17 cellular contexts compared by ENCODE assay signal in genomic region chr2:173952267-173953046, GRCh38. TPM values are rescaled to one million over a fixed set of nuclear protein-coding genes. Genes with fewer than 3 reads are reported as not detected.
DNase-seq lines count a peak whose midpoint lies in the region; ATAC-seq, FAIRE-seq and TF ChIP-seq lines count a peak whose summit lies in the region.
"Had no signal": no experiment of that assay in that cellular context is flagged by ENCODE, and none has a peak within 500 bp of the region (broad histone marks: within the 10 kb centered on the region; RNA-seq: fewer than 3 reads in every experiment).

No MANE protein-coding gene starts in this region.

- TF ChIP-seq POLR2A in K562 (conservative IDR thresholded peaks at IDR 0.05), result no peak

- H3K27ac ChIP-seq in OCI-LY1 (ENCODE audit: low read depth, low read length, poor library complexity, severe bottlenecking), result no peak overlapping the region
- H3K27ac ChIP-seq in K562 (ENCODE audit: extremely low read depth, low read depth, low read length), result no peak overlapping the region
- H3K27ac ChIP-seq: ascending aorta had no signal

- H3K79me2 ChIP-seq in OCI-LY1 (ENCODE audit: insufficient read depth, low read length) (peaks cover 100% of the 10 kb centered on the region), K562 (ENCODE audit: control insufficient read depth, insufficient read depth, low read length) (peaks cover 100% of the 10 kb centered on the region)

- peaks cover 18% of the 10 kb centered on the region for H3K4me1 ChIP-seq in OCI-LY1 (ENCODE audit: insufficient read depth, low read length, severe bottlenecking)
- no peaks in the 10 kb centered on the region; a peak in 1 of 5 replicates for H3K4me1 ChIP-seq in K562 (replicated peaks in 1 of 2; ENCODE audit: control insufficient read depth in 2 of 2, insufficient read depth in 2 of 2, low read length in 2 of 2)

- no peaks in the 10 kb centered on the region for H3K9me3 ChIP-seq in OCI-LY1 (ENCODE audit: low read length)
- no peaks in the 10 kb centered on the region for H3K9me3 ChIP-seq in K562 (replicated peaks; ENCODE audit: control insufficient read depth, insufficient read depth, low read depth, low read length)
- H3K9me3 ChIP-seq: ascending aorta had no signal

- H3K36me3 Mint-ChIP-seq in activated naive CD8-positive, alpha-beta T cell, result peaks cover 19% of the 10 kb centered on the region
- peaks cover 59% of the 10 kb centered on the region for H3K36me3 Mint-ChIP-seq in activated naive CD8-positive, alpha-beta T cell treated with anti-CD3 and anti-CD28 coated beads for 36 hours

- H3K4me3 Mint-ChIP-seq in activated naive CD8-positive, alpha-beta T cell, result peak overlapping the region; percentile 65
- H3K4me3 Mint-ChIP-seq in activated naive CD8-positive, alpha-beta T cell treated with anti-CD3 and anti-CD28 coated beads for 36 hours, result no peak overlapping the region
- H3K4me3 Mint-ChIP-seq in stimulated activated naive CD8-positive, alpha-beta T cell treated with anti-CD3 and anti-CD28 coated beads, Interleukin-15, amount 100 ng/mL, for 72 hours, result peak overlapping the region; percentile 1 to 49

- peaks cover 2% of the 10 kb centered on the region; the same call in 1 of the 2 replicates for H4K20me1 ChIP-seq in OCI-LY1 (ENCODE audit: insufficient read depth, low read length)
- peaks cover 8% of the 10 kb centered on the region for H4K20me1 ChIP-seq in K562 (replicated peaks; ENCODE audit: control insufficient read depth, insufficient read depth, low read length)

- peaks cover 97% of the 10 kb centered on the region for H3K36me3 ChIP-seq in OCI-LY1 (ENCODE audit: insufficient read depth, low read length)
- peaks cover 77% of the 10 kb centered on the region for H3K36me3 ChIP-seq in K562 (ENCODE audit: control insufficient read depth, insufficient read depth, low read length)

- peak; percentile 40 for ATAC-seq in K562
- ATAC-seq in stimulated activated naive CD8-positive, alpha-beta T cell treated with anti-CD3 and anti-CD28 coated beads, Interleukin-15, amount 100 ng/mL, for 72 hours, result peak; percentile 93

- BruUV-seq in K562 (replicated peaks; lab: Mats Ljungman, UMichigan), result no TSS peak

- H3K4me2 ChIP-seq in OCI-LY1 (ENCODE audit: low read length) (no peak overlapping the region), K562 (ENCODE audit: insufficient read depth, low read length) (no peak overlapping the region)

- 82% methylated on average over 5 of the region's 5 CpGs for WGBS in K562 (ENCODE audit: insufficient coverage, low coverage, missing lambda C conversion rate)

- TF ChIP-seq RAD21 in K562 (CRISPR knock-in tag; conservative IDR thresholded peaks at IDR 0.05 in 1 of 2, IDR thresholded peaks at IDR 0.05 in 1 of 2), result peak in 1 of 2 experiments; percentile 14; a peak in 1 of 4 replicates

- H3K27ac Mint-ChIP-seq in activated naive CD8-positive, alpha-beta T cell, result peak overlapping the region; percentile 51
- no peak overlapping the region for H3K27ac Mint-ChIP-seq in activated naive CD8-positive, alpha-beta T cell treated with anti-CD3 and anti-CD28 coated beads for 36 hours
- H3K27ac Mint-ChIP-seq in stimulated activated naive CD8-positive, alpha-beta T cell treated with anti-CD3 and anti-CD28 coated beads, Interleukin-15, amount 100 ng/mL, for 72 hours, result peak overlapping the region in 1 of 2 donors; percentile 72

- no peaks in the 10 kb centered on the region for H3K27me3 Mint-ChIP-seq in activated naive CD8-positive, alpha-beta T cell
- no peaks in the 10 kb centered on the region for H3K27me3 Mint-ChIP-seq in activated naive CD8-positive, alpha-beta T cell treated with anti-CD3 and anti-CD28 coated beads for 36 hours
- no peaks in the 10 kb centered on the region for H3K27me3 Mint-ChIP-seq in stimulated activated naive CD8-positive, alpha-beta T cell treated with anti-CD3 and anti-CD28 coated beads, Interleukin-15, amount 100 ng/mL, for 72 hours

- CTCF ChIA-PET in K562 (lab: Yijun Ruan, JAX; ENCODE audit: low intra/inter-chr PET ratio), result no interaction called here

- no peaks in the 10 kb centered on the region for H3F3A ChIP-seq in OCI-LY1 (ENCODE audit: insufficient read depth, low read length)

- no peaks in the 10 kb centered on the region for H3K9me2 ChIP-seq in OCI-LY1 (ENCODE audit: low read depth, low read length)

- no peaks in the 10 kb centered on the region for H3K9me3 Mint-ChIP-seq in activated naive CD8-positive, alpha-beta T cell (ENCODE audit: low read depth)
- H3K9me3 Mint-ChIP-seq in activated naive CD8-positive, alpha-beta T cell treated with anti-CD3 and anti-CD28 coated beads for 36 hours, result peaks cover 2% of the 10 kb centered on the region
- H3K9me3 Mint-ChIP-seq in stimulated activated naive CD8-positive, alpha-beta T cell treated with anti-CD3 and anti-CD28 coated beads, Interleukin-15, amount 100 ng/mL, for 72 hours, result no peaks in the 10 kb centered on the region

- H3K27me3 ChIP-seq in OCI-LY1 (ENCODE audit: insufficient read depth, low read length) (no peaks in the 10 kb centered on the region), K562 (ENCODE audit: control insufficient read depth in 2 of 2, insufficient read depth in 2 of 2, low read length in 2 of 2) (no peaks in the 10 kb centered on the region)
- H3K27me3 ChIP-seq: ascending aorta had no signal

- H3K9me1 ChIP-seq in K562 (ENCODE audit: control insufficient read depth, insufficient read depth, low read length), result no peaks in the 10 kb centered on the region

- no peak overlapping the region for H2AFZ ChIP-seq in OCI-LY1 (ENCODE audit: low read length)
- H2AFZ ChIP-seq in K562 (ENCODE audit: low read depth, low read length), result no peak overlapping the region

- POLR2A ChIA-PET in K562 (lab: Yijun Ruan, JAX), result interaction anchor here (0.7 to 0.9 kb wide), 2 partner anchors 9 to 10 kb away, joined by 3 read pairs; no protein-coding TSS in a partner anchor

- no peak for DNase-seq in activated naive CD8-positive, alpha-beta T cell treated with anti-CD3 and anti-CD28 coated beads for 36 hours
- DNase-seq in K562 (ENCODE audit: extremely low read depth in 1 of 4, low spot score in 3 of 4) (no peak), midbrain (lab: John Stamatoyannopoulos, UW) (no peak), hippocampal formation (lab: John Stamatoyannopoulos, UW) (no peak), NCI-H774 (lab: John Stamatoyannopoulos, UW) (no peak)
- no peak for DNase-seq in stimulated activated naive CD8-positive, alpha-beta T cell treated with anti-CD3 and anti-CD28 coated beads, Interleukin-15, amount 100 ng/mL, for 72 hours
- DNase-seq: activated CD4-positive, alpha-beta T cell treated with anti-CD3 and anti-CD28 coated beads for 1 hour; mesendoderm; NCI-H1436; NCI-H226; stimulated activated CD4-positive, alpha-beta T cell treated with anti-CD3 and anti-CD28 coated beads, Interleukin-4, amount 100 ng/mL, for 4 hours had no signal

- TF ChIP-seq CTCF in OCI-LY1 (IDR thresholded peaks at IDR 0.05; ENCODE audit: low read length) (peak; percentile 30; the same call in 1 of the 2 replicates), K562 (IDR thresholded peaks at IDR 0.05 in 2 of 3, conservative IDR thresholded peaks at IDR 0.05 in 1 of 3; ENCODE audit: insufficient read depth in 2 of 3, low read depth in 1 of 3, low read length in 3 of 3) (no peak; a peak in 1 of 6 replicates)

- TF ChIP-seq EP300 in K562 (IDR thresholded peaks at IDR 0.05; ENCODE audit: low read length), result no peak

- H3K9ac ChIP-seq in OCI-LY1 (ENCODE audit: low read length) (no peak overlapping the region), K562 (ENCODE audit: insufficient read depth in 1 of 2, low read depth in 2 of 2, low read length in 2 of 2) (no peak overlapping the region)

- intact Hi-C loops in K562 (cut with micrococcal nuclease), result no loop called here

- peaks cover 96% of the 10 kb centered on the region for H3K4me1 Mint-ChIP-seq in activated naive CD8-positive, alpha-beta T cell (ENCODE audit: low read depth)
- peaks cover 66% of the 10 kb centered on the region for H3K4me1 Mint-ChIP-seq in activated naive CD8-positive, alpha-beta T cell treated with anti-CD3 and anti-CD28 coated beads for 36 hours
- H3K4me1 Mint-ChIP-seq in stimulated activated naive CD8-positive, alpha-beta T cell treated with anti-CD3 and anti-CD28 coated beads, Interleukin-15, amount 100 ng/mL, for 72 hours, result peaks cover 74% of the 10 kb centered on the region

- in situ Hi-C loops in K562 (cut with MboI), result no loop called here

- H3K4me3 ChIP-seq in OCI-LY1 (ENCODE audit: low read depth, low read length, poor library complexity, severe bottlenecking) (no peak overlapping the region), K562 (no peak overlapping the region)

- FAIRE-seq in K562 (lab: Jason Lieb, UNC), result peak; percentile 32
- FAIRE-seq: colon, H1, urothelium cell line had no signal

RNA-seq across cellular contexts. Expression of gene SP3, which starts 12.7 kb away (rescaled TPM):
- 10 to 100 TPM; 84.7 to 86.8 TPM for total RNA-seq in activated naive CD8-positive, alpha-beta T cell treated with anti-CD3 and anti-CD28 coated beads for 36 hours
- total RNA-seq in K562 (2011; cell fraction: chromatin; rRNA removed; ENCODE audit: low replicate concordance), result 73.5 and 177 TPM in 2 replicates
- total RNA-seq in K562 (2011; cell fraction: nucleolus; rRNA removed), result 36.0 and 43.8 TPM in 2 replicates
- total RNA-seq in K562 (2011; cell fraction: nucleoplasm; rRNA removed), result 64.0 and 89.2 TPM in 2 replicates
- 75.2 and 83.9 TPM in 2 replicates for total RNA-seq in K562 (2014; rRNA removed)
- 86.6 and 101 TPM in 2 replicates for total RNA-seq in K562 (2014; rRNA removed; fragmentation: Illumina TruSeq; extraction: Trizol)
- 102 and 106 TPM in 2 replicates for total RNA-seq in K562 (2015; rRNA removed; fragmentation: Illumina TruSeq; extraction: Trizol)
- total RNA-seq in K562 (2021), result 73.5 and 74.9 TPM in 2 replicates
- polyA plus RNA-seq in K562 (2011; rRNA removed), result 76.6 and 89.7 TPM in 2 replicates
- 30.9 and 42.5 TPM in 2 replicates for polyA plus RNA-seq in K562 (2011; cell fraction: cytosol; rRNA removed)
- polyA plus RNA-seq in K562 (2011; cell fraction: nucleus; rRNA removed), result 55.4 and 76.5 TPM in 2 replicates
- polyA plus RNA-seq in K562 (2012), result 26.4 and 29.5 TPM in 2 replicates
- polyA plus RNA-seq in K562 (2014; fragmentation: Illumina TruSeq; extraction: Trizol), result 61.2 and 64.1 TPM in 2 replicates
- polyA plus RNA-seq in K562 (2014; fragmentation: Nextera tagmentation; extraction: Ambion mirVana), result 10 to 100 TPM; 12.0 to 13.1 TPM
- 35.7 and 39.3 TPM in 2 replicates for polyA plus RNA-seq in K562 (2014; rRNA removed)
- polyA minus RNA-seq in K562 (2011; rRNA and poly(A)+ RNA removed), result 171 and 198 TPM in 2 replicates
- polyA minus RNA-seq in K562 (2011; cell fraction: cytosol; rRNA and poly(A)+ RNA removed), result 52.7 and 58.2 TPM in 2 replicates
- 76.1 and 128 TPM in 2 replicates for polyA minus RNA-seq in K562 (2011; cell fraction: nucleus; rRNA and poly(A)+ RNA removed)
